In genomic region chr11:35933572-35933925, GRCh38 we compare ENCODE assay signal across 21 cellular contexts. TPM values are rescaled to one million over a fixed set of nuclear protein-coding genes. Genes with fewer than 3 reads are reported as not detected.
"Had no signal": no experiment of that assay in that cellular context is flagged by ENCODE, and none has a peak within 500 bp of the region (broad histone marks: within the 10 kb centered on the region; RNA-seq: fewer than 3 reads in every experiment).

No MANE protein-coding gene starts in this region.

- H3K9me3 ChIP-seq: testis had no signal

- H3K36me3 Mint-ChIP-seq: naive thymus-derived CD4-positive, alpha-beta T cell; stimulated activated memory B cell treated with anti-CD40 and anti-IgM and Interleukin-4, amounts not matched to agents 10 μg/mL and 1 μg/mL and 100 μg/mL, for 72 hours had no signal

- H3K27me3 ChIP-seq: dorsolateral prefrontal cortex, heart left ventricle, testis, tibial nerve had no signal

- H3K27ac Mint-ChIP-seq: naive thymus-derived CD4-positive, alpha-beta T cell; stimulated activated memory B cell treated with anti-CD40 and anti-IgM and Interleukin-4, amounts not matched to agents 10 μg/mL and 1 μg/mL and 100 μg/mL, for 72 hours; stimulated activated naive CD8-positive, alpha-beta T cell treated with anti-CD3 and anti-CD28 coated beads, Interleukin-15, Interleukin-2, amounts not matched to agents 100 ng/mL and 50 ng/mL, for 24 hours had no signal

- H3K9me3 Mint-ChIP-seq: stimulated activated naive CD8-positive, alpha-beta T cell treated with anti-CD3 and anti-CD28 coated beads, Interleukin-15, Interleukin-2, amounts not matched to agents 100 ng/mL and 50 ng/mL, for 24 hours had no signal

- H3K4me3 ChIP-seq: coronary artery, dorsolateral prefrontal cortex, heart left ventricle, lung, spleen, testis, tibial nerve had no signal

- ATAC-seq: esophagus mucosa; left colon; sciatic nerve; stimulated activated memory B cell treated with anti-CD40 and anti-IgM and Interleukin-4, amounts not matched to agents 10 μg/mL and 1 μg/mL and 100 μg/mL, for 72 hours had no signal

- H3K4me1 Mint-ChIP-seq: naive thymus-derived CD4-positive, alpha-beta T cell; stimulated activated memory B cell treated with anti-CD40 and anti-IgM and Interleukin-4, amounts not matched to agents 10 μg/mL and 1 μg/mL and 100 μg/mL, for 72 hours had no signal

- H3K27ac ChIP-seq: dorsolateral prefrontal cortex, testis, tibial nerve had no signal

- H3K4me1 ChIP-seq: testis, tibial nerve had no signal

- DNase-seq: dorsolateral prefrontal cortex; effector CD8-positive, alpha-beta T cell; heart left ventricle; hippocampal formation; left colon; left ventricle myocardium superior; mesendoderm; naive thymus-derived CD4-positive, alpha-beta T cell; posterior cingulate gyrus; spleen; stimulated activated CD4-positive, alpha-beta T cell treated with anti-CD3 and anti-CD28 coated beads, Interleukin-15, amount 100 ng/mL, for 24 hours; stimulated activated CD4-positive, alpha-beta T cell treated with anti-CD3 and anti-CD28 coated beads, Interleukin-1b, Interleukin-23, amount 100 ng/mL, for 48 hours; stimulated activated CD4-positive, alpha-beta T cell treated with anti-CD3 and anti-CD28 coated beads, Interleukin-4, amount 100 ng/mL, for 24 hours; testis had no signal

- H3K4me3 Mint-ChIP-seq: naive thymus-derived CD4-positive, alpha-beta T cell; stimulated activated memory B cell treated with anti-CD40 and anti-IgM and Interleukin-4, amounts not matched to agents 10 μg/mL and 1 μg/mL and 100 μg/mL, for 72 hours; stimulated activated naive CD8-positive, alpha-beta T cell treated with anti-CD3 and anti-CD28 coated beads, Interleukin-15, Interleukin-2, amounts not matched to agents 100 ng/mL and 50 ng/mL, for 24 hours had no signal

- H3K36me3 ChIP-seq: heart left ventricle, spleen, tibial nerve had no signal

RNA-seq across cellular contexts. Expression of gene LDLRAD3, which starts 10.3 kb away (rescaled TPM):
- polyA plus RNA-seq: naive thymus-derived CD4-positive, alpha-beta T cell had no signal
